ENCODE assay signal across 15 cellular contexts in the genomic region with DNA sequence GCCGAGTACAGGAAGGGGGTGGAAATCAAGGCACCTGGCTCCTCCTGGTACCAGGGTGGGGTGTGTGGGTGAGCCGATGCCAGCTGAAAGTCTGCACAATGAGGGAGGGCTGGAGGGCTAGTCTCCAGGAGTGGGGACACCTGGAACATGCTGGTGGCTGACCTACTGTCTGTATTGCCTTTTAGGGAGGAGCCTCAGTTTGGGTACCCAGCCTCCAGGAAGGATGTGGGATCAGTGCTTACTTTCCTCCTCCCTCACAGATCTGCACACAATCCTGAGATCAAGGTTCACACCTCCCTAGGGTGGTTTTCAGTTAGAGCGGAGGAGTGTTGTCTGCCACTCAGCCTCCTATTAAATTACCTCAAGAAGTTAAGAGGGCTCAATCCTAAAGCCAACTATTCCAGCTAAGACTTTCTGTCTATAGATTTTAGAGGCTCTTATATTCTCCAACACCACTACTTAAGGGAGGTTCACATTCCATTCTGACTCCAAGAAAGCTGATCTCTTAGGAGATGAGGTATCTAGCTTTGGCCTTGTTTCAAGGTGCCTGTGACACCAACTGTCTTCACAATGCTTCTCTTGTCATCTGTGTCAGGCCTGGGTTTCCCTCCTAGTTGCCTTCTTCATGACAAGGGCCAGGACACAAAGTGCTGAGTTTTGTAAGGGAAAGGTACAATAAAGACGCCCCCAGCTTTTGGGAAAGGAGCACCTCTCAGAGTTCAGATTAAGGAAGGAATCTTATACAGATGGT. TPM values are rescaled to one million over a fixed set of nuclear protein-coding genes. Genes with fewer than 3 reads are reported as not detected.
A peak's percentile ranks its signal among the peaks of the same experiment; 100 is the strongest.
DNase-seq lines count a peak whose midpoint lies in the region; ATAC-seq lines count a peak whose summit lies in the region.
"Had no signal": no experiment of that assay in that cellular context is flagged by ENCODE, and none has a peak within 500 bp of the region (broad histone marks: within the 10 kb centered on the region; RNA-seq: fewer than 3 reads in every experiment).

No MANE protein-coding gene starts in this region.

- H3K4me2 ChIP-seq in BLaER1 (peak overlapping the region; percentile 81), mesenchymal stem cell (ENCODE audit: low read length, poor library complexity, severe bottlenecking) (no peak overlapping the region)

- H3K4me3 ChIP-seq in BLaER1, result 0 out of 2 replicates have a peak overlapping the region, but pooled peaks have one; percentile 22
- no peak overlapping the region for H3K4me3 ChIP-seq in mesenchymal stem cell (ENCODE audit: insufficient read depth in 1 of 2, low read depth in 1 of 2, low read length in 2 of 2)
- H3K4me3 ChIP-seq: dorsolateral prefrontal cortex had no signal

- H3K27ac ChIP-seq in BLaER1, result peak overlapping the region; percentile 36
- H3K27ac ChIP-seq in mesenchymal stem cell (ENCODE audit: low read length, poor library complexity, severe bottlenecking), result no peak overlapping the region
- H3K27ac ChIP-seq: dorsolateral prefrontal cortex had no signal

- peak overlapping the region; percentile 76 for H3K27ac Mint-ChIP-seq in activated T-helper 1 cell treated with anti-CD3 and anti-CD28 coated beads, Interleukin-12 subunit alpha, Interleukin-12 subunit beta, Interleukin-2, Interleukin-4 antibody, amounts not matched to agents 30 ng/mL and 10 ng/mL and 1 ng/mL, durations not matched to agents 14 hours and 24 hours and 36 hours
- H3K27ac Mint-ChIP-seq in stimulated activated memory B cell treated with anti-CD40 and anti-IgM and Interleukin-4, amounts not matched to agents 10 μg/mL and 1 μg/mL and 100 μg/mL, for 72 hours, result no peak overlapping the region

- H2BK15ac ChIP-seq in mesenchymal stem cell (ENCODE audit: low read depth, poor library complexity, severe bottlenecking), result no peak overlapping the region

- intact Hi-C loops in activated T-helper 1 cell treated with anti-CD3 and anti-CD28 coated beads, Interleukin-12 subunit alpha, Interleukin-12 subunit beta, Interleukin-2, Interleukin-4 antibody, amounts not matched to agents 30 ng/mL and 10 ng/mL and 1 ng/mL, durations not matched to agents 14 hours and 24 hours and 36 hours (cut with micrococcal nuclease), result loop anchor here (2.0 kb wide), 1 partner anchor 60 kb away; no protein-coding TSS in a partner anchor

- H4K20me1 ChIP-seq in BLaER1, result no peaks in the 10 kb centered on the region

- H3K4me1 ChIP-seq in BLaER1, result peaks cover 45% of the 10 kb centered on the region
- H3K4me1 ChIP-seq in mesenchymal stem cell (ENCODE audit: control insufficient read depth, insufficient read depth, low read depth, low read length), result peaks cover 5% of the 10 kb centered on the region

- H3K9ac ChIP-seq in BLaER1 (peak overlapping the region; percentile 29; the same call in 1 of the 2 replicates), mesenchymal stem cell (ENCODE audit: low read length) (no peak overlapping the region)

- peak overlapping the region in 1 of 2 experiments; percentile 61 for H3K14ac ChIP-seq in mesenchymal stem cell (ENCODE audit: low read length in 2 of 2)

- H3K36me3 ChIP-seq in BLaER1 (peaks cover 32% of the 10 kb centered on the region), mesenchymal stem cell (ENCODE audit: control insufficient read depth in 1 of 2, insufficient read depth in 2 of 2, low read depth in 1 of 2, low read length in 2 of 2) (peaks cover 22% of the 10 kb centered on the region in 2 experiments)

- H2BK120ac ChIP-seq in mesenchymal stem cell (ENCODE audit: low read depth, low read length), result no peak overlapping the region

- no peak overlapping the region for H4K91ac ChIP-seq in mesenchymal stem cell (ENCODE audit: low read length)

- no peaks in the 10 kb centered on the region for H3K27me3 ChIP-seq in BLaER1
- H3K27me3 ChIP-seq in mesenchymal stem cell (ENCODE audit: control insufficient read depth in 1 of 2, insufficient read depth in 1 of 2, low read length in 2 of 2), result no peaks in the 10 kb centered on the region
- H3K27me3 ChIP-seq: dorsolateral prefrontal cortex had no signal

- H3K4ac ChIP-seq in mesenchymal stem cell (ENCODE audit: low read depth in 1 of 2, low read length in 2 of 2), result no peak overlapping the region

- H3K36me3 Mint-ChIP-seq in activated T-helper 1 cell treated with anti-CD3 and anti-CD28 coated beads, Interleukin-12 subunit alpha, Interleukin-12 subunit beta, Interleukin-2, Interleukin-4 antibody, amounts not matched to agents 30 ng/mL and 10 ng/mL and 1 ng/mL, durations not matched to agents 14 hours and 24 hours and 36 hours (ENCODE audit: low read depth), result peaks cover 21% of the 10 kb centered on the region
- peaks cover 23% of the 10 kb centered on the region for H3K36me3 Mint-ChIP-seq in stimulated activated memory B cell treated with anti-CD40 and anti-IgM and Interleukin-4, amounts not matched to agents 10 μg/mL and 1 μg/mL and 100 μg/mL, for 72 hours

- 93% methylated on average over 4 of the region's 4 CpGs for WGBS in mesenchymal stem cell

- no peaks in the 10 kb centered on the region for H3K9me3 ChIP-seq in BLaER1
- H3K9me3 ChIP-seq in mesenchymal stem cell (ENCODE audit: control insufficient read depth, low read length), result no peaks in the 10 kb centered on the region

- H3K23ac ChIP-seq in mesenchymal stem cell (ENCODE audit: low read length in 2 of 2), result no peak overlapping the region

- H2AFZ ChIP-seq in mesenchymal stem cell (ENCODE audit: low read depth, low read length), result no peak overlapping the region

- H2BK12ac ChIP-seq in mesenchymal stem cell (ENCODE audit: low read length in 2 of 2), result no peak overlapping the region

- H3K27me3 Mint-ChIP-seq in activated T-helper 1 cell treated with anti-CD3 and anti-CD28 coated beads, Interleukin-12 subunit alpha, Interleukin-12 subunit beta, Interleukin-2, Interleukin-4 antibody, amounts not matched to agents 30 ng/mL and 10 ng/mL and 1 ng/mL, durations not matched to agents 14 hours and 24 hours and 36 hours (ENCODE audit: insufficient read depth), result no peaks in the 10 kb centered on the region
- no peaks in the 10 kb centered on the region for H3K27me3 Mint-ChIP-seq in stimulated activated memory B cell treated with anti-CD40 and anti-IgM and Interleukin-4, amounts not matched to agents 10 μg/mL and 1 μg/mL and 100 μg/mL, for 72 hours

- H3K4me1 Mint-ChIP-seq in activated T-helper 1 cell treated with anti-CD3 and anti-CD28 coated beads, Interleukin-12 subunit alpha, Interleukin-12 subunit beta, Interleukin-2, Interleukin-4 antibody, amounts not matched to agents 30 ng/mL and 10 ng/mL and 1 ng/mL, durations not matched to agents 14 hours and 24 hours and 36 hours (ENCODE audit: low read depth), result peaks cover 30% of the 10 kb centered on the region
- H3K4me1 Mint-ChIP-seq in stimulated activated memory B cell treated with anti-CD40 and anti-IgM and Interleukin-4, amounts not matched to agents 10 μg/mL and 1 μg/mL and 100 μg/mL, for 72 hours, result peaks cover 11% of the 10 kb centered on the region

- peak overlapping the region; percentile 69 for H2BK5ac ChIP-seq in mesenchymal stem cell (ENCODE audit: low read depth, low read length, poor library complexity, severe bottlenecking)

- DNase-seq in GDM1 (lab: John Stamatoyannopoulos, UW) (peak; percentile 26), mesenchymal stem cell (no peak), NCI-H2196 (lab: John Stamatoyannopoulos, UW; ENCODE audit: unreplicated experiment) (no peak)
- peak; percentile 38 for DNase-seq in activated T-helper 1 cell treated with anti-CD3 and anti-CD28 coated beads, Interleukin-12 subunit alpha, Interleukin-12 subunit beta, Interleukin-2, Interleukin-4 antibody, amounts not matched to agents 30 ng/mL and 10 ng/mL and 1 ng/mL, durations not matched to agents 14 hours and 24 hours and 36 hours (ENCODE audit: low spot score)
- DNase-seq: dorsolateral prefrontal cortex, glutamatergic neuron, KG1, NCI-H2081 treated with DMSO at 0.1 percent for 48 hours, OCI-M1 had no signal

- ATAC-seq in GM21529 (IDR thresholded peaks at IDR 0.05; ENCODE audit: unreplicated experiment) (no peak), HG02938 (IDR thresholded peaks at IDR 0.05; ENCODE audit: unreplicated experiment) (no peak)
- ATAC-seq in stimulated activated memory B cell treated with anti-CD40 and anti-IgM and Interleukin-4, amounts not matched to agents 10 μg/mL and 1 μg/mL and 100 μg/mL, for 72 hours, result no peak

- peak overlapping the region; percentile 46 for H3K4me3 Mint-ChIP-seq in activated T-helper 1 cell treated with anti-CD3 and anti-CD28 coated beads, Interleukin-12 subunit alpha, Interleukin-12 subunit beta, Interleukin-2, Interleukin-4 antibody, amounts not matched to agents 30 ng/mL and 10 ng/mL and 1 ng/mL, durations not matched to agents 14 hours and 24 hours and 36 hours
- no peak overlapping the region for H3K4me3 Mint-ChIP-seq in stimulated activated memory B cell treated with anti-CD40 and anti-IgM and Interleukin-4, amounts not matched to agents 10 μg/mL and 1 μg/mL and 100 μg/mL, for 72 hours

- H4K8ac ChIP-seq in mesenchymal stem cell (ENCODE audit: low read length), result no peak overlapping the region

- H3K79me1 ChIP-seq in mesenchymal stem cell (replicated peaks; ENCODE audit: low read length, poor library complexity, severe bottlenecking), result no peaks in the 10 kb centered on the region

- H3K18ac ChIP-seq in mesenchymal stem cell (ENCODE audit: low read depth in 1 of 2, low read length in 2 of 2), result no peak overlapping the region

- no peaks in the 10 kb centered on the region for H3K9me3 Mint-ChIP-seq in activated T-helper 1 cell treated with anti-CD3 and anti-CD28 coated beads, Interleukin-12 subunit alpha, Interleukin-12 subunit beta, Interleukin-2, Interleukin-4 antibody, amounts not matched to agents 30 ng/mL and 10 ng/mL and 1 ng/mL, durations not matched to agents 14 hours and 24 hours and 36 hours
- H3K9me3 Mint-ChIP-seq in stimulated activated memory B cell treated with anti-CD40 and anti-IgM and Interleukin-4, amounts not matched to agents 10 μg/mL and 1 μg/mL and 100 μg/mL, for 72 hours, result no peaks in the 10 kb centered on the region
- H3K9me3 Mint-ChIP-seq: CD14-positive monocyte had no signal

- H2AK5ac ChIP-seq in mesenchymal stem cell (ENCODE audit: low read length, severe bottlenecking), result no peak overlapping the region

RNA-seq across cellular contexts. Expression of a gene that starts 15.7 kb away (rescaled TPM):
- total RNA-seq in activated T-helper 1 cell treated with anti-CD3 and anti-CD28 coated beads, Interleukin-12 subunit alpha, Interleukin-12 subunit beta, Interleukin-2, Interleukin-4 antibody, amounts not matched to agents 30 ng/mL and 10 ng/mL and 1 ng/mL, durations not matched to agents 14 hours and 24 hours and 36 hours, result 195 TPM in 2 replicates
- 523 TPM for polyA plus RNA-seq in mesenchymal stem cell (2013, experiment 1 of 2)
- 523 TPM for polyA plus RNA-seq in mesenchymal stem cell (2013, experiment 2 of 2)

RNA-seq across cellular contexts. Expression of a gene that starts 26.7 kb away (rescaled TPM):
- 221 and 222 TPM in 2 replicates for total RNA-seq in activated T-helper 1 cell treated with anti-CD3 and anti-CD28 coated beads, Interleukin-12 subunit alpha, Interleukin-12 subunit beta, Interleukin-2, Interleukin-4 antibody, amounts not matched to agents 30 ng/mL and 10 ng/mL and 1 ng/mL, durations not matched to agents 14 hours and 24 hours and 36 hours
- polyA plus RNA-seq in mesenchymal stem cell (2013, experiment 1 of 2), result 58.9 TPM
- polyA plus RNA-seq in mesenchymal stem cell (2013, experiment 2 of 2), result 55.6 TPM

RNA-seq across cellular contexts. Expression of a gene that starts 48.6 kb away (rescaled TPM):
- total RNA-seq in activated T-helper 1 cell treated with anti-CD3 and anti-CD28 coated beads, Interleukin-12 subunit alpha, Interleukin-12 subunit beta, Interleukin-2, Interleukin-4 antibody, amounts not matched to agents 30 ng/mL and 10 ng/mL and 1 ng/mL, durations not matched to agents 14 hours and 24 hours and 36 hours, result 59.5 and 64.5 TPM in 2 replicates
- 21.8 TPM for polyA plus RNA-seq in mesenchymal stem cell (2013, experiment 1 of 2)
- 21.1 TPM for polyA plus RNA-seq in mesenchymal stem cell (2013, experiment 2 of 2)

RNA-seq across cellular contexts. Expression of a gene that starts 49.6 kb away (rescaled TPM):
- 66.8 and 67.1 TPM in 2 replicates for total RNA-seq in activated T-helper 1 cell treated with anti-CD3 and anti-CD28 coated beads, Interleukin-12 subunit alpha, Interleukin-12 subunit beta, Interleukin-2, Interleukin-4 antibody, amounts not matched to agents 30 ng/mL and 10 ng/mL and 1 ng/mL, durations not matched to agents 14 hours and 24 hours and 36 hours
- 87.6 TPM for polyA plus RNA-seq in mesenchymal stem cell (2013, experiment 1 of 2)
- polyA plus RNA-seq in mesenchymal stem cell (2013, experiment 2 of 2), result 91.2 TPM

RNA-seq across cellular contexts. Expression of a gene that starts 55.9 kb away (rescaled TPM):
- total RNA-seq in activated T-helper 1 cell treated with anti-CD3 and anti-CD28 coated beads, Interleukin-12 subunit alpha, Interleukin-12 subunit beta, Interleukin-2, Interleukin-4 antibody, amounts not matched to agents 30 ng/mL and 10 ng/mL and 1 ng/mL, durations not matched to agents 14 hours and 24 hours and 36 hours, result 0.18 TPM in 1 of 2 replicates, not detected in the other
- not detected for polyA plus RNA-seq in mesenchymal stem cell (2013, experiment 1 of 2)
- polyA plus RNA-seq in mesenchymal stem cell (2013, experiment 2 of 2), result not detected
- total RNA-seq: lung microvascular endothelial cell had no signal
- polyA plus RNA-seq: CD14-positive monocyte had no signal

Comparison
In these comparisons a context has a peak if more than half of its experiments do, and no peak if none do; other contexts are left out.
1. DNase-seq: peak in GDM1 (single experiment) and activated T-helper 1 cell treated with anti-CD3 and anti-CD28 coated beads, Interleukin-12 subunit alpha, Interleukin-12 subunit beta, Interleukin-2, Interleukin-4 antibody, amounts not matched to agents 30 ng/mL and 10 ng/mL and 1 ng/mL, durations not matched to agents 14 hours and 24 hours and 36 hours (single experiment); none in mesenchymal stem cell (single experiment) and NCI-H2196 (single experiment).